In genomic region chr17:20565245-20565644, GRCh38 we compare ENCODE assay signal across 6 cellular contexts. TPM values are rescaled to one million over a fixed set of nuclear protein-coding genes. Genes with fewer than 3 reads are reported as not detected.
"Had no signal": no experiment of that assay in that cellular context is flagged by ENCODE, and none has a peak within 500 bp of the region (broad histone marks: within the 10 kb centered on the region; RNA-seq: fewer than 3 reads in every experiment).

No MANE protein-coding gene starts in this region.

RNA-seq across cellular contexts. Expression of gene CDRT15L2, which starts 14.3 kb away (rescaled TPM):
- total RNA-seq: HepG2, HT-29, HT1080, IMR-90, K562 had no signal
- polyA plus RNA-seq: HepG2, IgD-negative memory B cell, IMR-90, K562 had no signal
